ENCODE assay signal across 23 cellular contexts in the genomic region with DNA sequence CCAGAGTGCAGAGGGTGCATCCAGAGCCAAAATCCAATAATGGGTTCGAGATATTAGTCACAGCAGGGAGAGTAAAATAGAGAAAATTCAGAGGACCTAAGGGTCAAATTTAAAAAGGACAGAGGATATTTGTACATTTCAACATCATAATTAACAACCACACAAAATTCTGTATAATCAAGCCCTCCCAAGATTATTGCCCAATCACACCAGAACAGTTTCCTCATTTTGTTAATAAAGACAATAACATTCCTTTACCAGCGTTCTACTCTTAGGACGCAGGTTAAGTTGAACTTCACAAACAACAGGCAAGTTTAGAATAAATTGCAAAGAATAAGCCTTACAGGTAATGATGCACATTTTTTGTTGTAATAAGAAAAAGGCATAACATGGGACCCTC.
DNase-seq lines count a peak whose midpoint lies in the region; TF ChIP-seq lines count a peak whose summit lies in the region.
"Had no signal": no experiment of that assay in that cellular context is flagged by ENCODE, and none has a peak within 500 bp of the region (broad histone marks: within the 10 kb centered on the region; RNA-seq: fewer than 3 reads in every experiment).

No MANE protein-coding gene starts in this region.

- POLR2A ChIA-PET in PC-9 (lab: Charles Lee; ENCODE audit: unreplicated experiment), result no interaction called here

- H3K27me3 Mint-ChIP-seq in activated naive CD4-positive, alpha-beta T cell treated with anti-CD3 and anti-CD28 coated beads, Interleukin-2, amount 50 U/mL, for 24 hours, result no peaks in the 10 kb centered on the region
- no peaks in the 10 kb centered on the region for H3K27me3 Mint-ChIP-seq in neural progenitor cell (ENCODE audit: insufficient read depth, low read depth)
- H3K27me3 Mint-ChIP-seq: CD4-positive, CD25-positive, alpha-beta regulatory T cell had no signal

- no peak overlapping the region for H3K27ac ChIP-seq in KMS-11
- no peak overlapping the region for H3K27ac ChIP-seq in neural progenitor cell
- H3K27ac ChIP-seq in PC-9, result no peak overlapping the region
- H3K27ac ChIP-seq: GM23248, HL-60, Peyer's patch had no signal

- H4K20me1 ChIP-seq in KMS-11 (ENCODE audit: insufficient read depth) (no peaks in the 10 kb centered on the region), neural progenitor cell (ENCODE audit: low read depth) (no peaks in the 10 kb centered on the region), PC-9 (ENCODE audit: insufficient read depth) (no peaks in the 10 kb centered on the region; the same call in 1 of the 2 replicates)

- H3F3A ChIP-seq in neural progenitor cell (ENCODE audit: low read depth) (no peaks in the 10 kb centered on the region), PC-9 (ENCODE audit: insufficient read depth, low read depth) (no peaks in the 10 kb centered on the region)

- no TSS peak for BruUV-seq in PC-9 (replicated peaks; lab: Mats Ljungman, UMichigan)

- CTCF ChIA-PET in PC-9 (lab: Charles Lee), result no interaction called here

- no peaks in the 10 kb centered on the region for H3K9me2 ChIP-seq in PC-9 (ENCODE audit: insufficient read depth)

- intact Hi-C loops in PC-9 (cut with micrococcal nuclease; ENCODE audit: unreplicated experiment), result loop anchor here (10.0 kb wide), 1 partner anchor 917 kb away; no protein-coding TSS in a partner anchor

- H3K4me2 ChIP-seq in KMS-11 (peak overlapping the region; percentile 8; the same call in 1 of the 2 replicates), neural progenitor cell (no peak overlapping the region), PC-9 (no peak overlapping the region)

- peaks cover 13% of the 10 kb centered on the region for H3K9me3 Mint-ChIP-seq in activated naive CD4-positive, alpha-beta T cell treated with anti-CD3 and anti-CD28 coated beads, Interleukin-2, amount 50 U/mL, for 24 hours
- H3K9me3 Mint-ChIP-seq in neural progenitor cell, result peaks cover 3% of the 10 kb centered on the region
- H3K9me3 Mint-ChIP-seq: HFFc6 had no signal

- peaks cover 5% of the 10 kb centered on the region for H3K4me1 Mint-ChIP-seq in activated naive CD4-positive, alpha-beta T cell treated with anti-CD3 and anti-CD28 coated beads, Interleukin-2, amount 50 U/mL, for 24 hours
- H3K4me1 Mint-ChIP-seq in neural progenitor cell, result no peaks in the 10 kb centered on the region
- H3K4me1 Mint-ChIP-seq: H9 had no signal

- peaks cover 1% of the 10 kb centered on the region for H3K36me3 Mint-ChIP-seq in activated naive CD4-positive, alpha-beta T cell treated with anti-CD3 and anti-CD28 coated beads, Interleukin-2, amount 50 U/mL, for 24 hours
- no peaks in the 10 kb centered on the region for H3K36me3 Mint-ChIP-seq in neural progenitor cell
- H3K36me3 Mint-ChIP-seq: CD4-positive, CD25-positive, alpha-beta regulatory T cell had no signal

- no peak for DNase-seq in activated naive CD4-positive, alpha-beta T cell treated with Interleukin-2 at 50 U/mL for 16 hours
- DNase-seq in NOMO-1 treated with DMSO at 0.1 percent for 48 hours (lab: John Stamatoyannopoulos, UW; ENCODE audit: unreplicated experiment) (peak; percentile 31), NCI-H2171 treated with DMSO at 0.1 percent for 48 hours (lab: John Stamatoyannopoulos, UW) (no peak), neural progenitor cell (ENCODE audit: low spot score) (no peak), PC-9 (no peak)
- DNase-seq in activated effector memory CD4-positive, alpha-beta T cell treated with Interleukin-2 at 50 U/mL for 16 hours, result no peak
- DNase-seq: 8988T, DMS 273 treated with DMSO at 0.1 percent for 48 hours, GM23248, H9, HFFc6, Karpas-422, MG63, NCI-H1694 treated with DMSO at 0.1 percent for 48 hours, NCI-H2081 treated with DMSO at 0.1 percent for 48 hours, NCI-H446 treated with DMSO at 0.1 percent for 48 hours, NCI-H526 treated with DMSO at 0.1 percent for 48 hours, Peyer's patch, T-helper 9 cell had no signal

- H3K9ac ChIP-seq in KMS-11, result no peak overlapping the region
- H3K9ac ChIP-seq in neural progenitor cell, result no peak overlapping the region
- H3K9ac ChIP-seq: GM23248 had no signal

- H3K79me2 ChIP-seq in KMS-11 (ENCODE audit: insufficient read depth, low read depth), result no peaks in the 10 kb centered on the region
- no peaks in the 10 kb centered on the region for H3K79me2 ChIP-seq in neural progenitor cell (ENCODE audit: low read depth)
- no peaks in the 10 kb centered on the region for H3K79me2 ChIP-seq in PC-9 (ENCODE audit: low read depth)

- H3K9me3 ChIP-seq in neural progenitor cell (ENCODE audit: low read depth), result no peaks in the 10 kb centered on the region
- no peaks in the 10 kb centered on the region for H3K9me3 ChIP-seq in PC-9 (ENCODE audit: insufficient read depth, low read depth)
- H3K9me3 ChIP-seq: Peyer's patch had no signal

- TF ChIP-seq CTCF in KMS-11 (conservative IDR thresholded peaks at IDR 0.05; ENCODE audit: low read depth, low read length), result no peak
- TF ChIP-seq CTCF in neural progenitor cell (IDR thresholded peaks at IDR 0.05), result no peak
- TF ChIP-seq CTCF in PC-9 (conservative IDR thresholded peaks at IDR 0.05), result no peak

- H3K4me1 ChIP-seq in KMS-11 (ENCODE audit: low read depth, poor library complexity, severe bottlenecking) (peaks cover 36% of the 10 kb centered on the region), neural progenitor cell (no peaks in the 10 kb centered on the region), PC-9 (replicated peaks; ENCODE audit: insufficient read depth) (no peaks in the 10 kb centered on the region)
- H3K4me1 ChIP-seq: Peyer's patch had no signal

- H3K27ac Mint-ChIP-seq in activated naive CD4-positive, alpha-beta T cell treated with anti-CD3 and anti-CD28 coated beads, Interleukin-2, amount 50 U/mL, for 24 hours, result peak overlapping the region; percentile 19
- no peak overlapping the region for H3K27ac Mint-ChIP-seq in neural progenitor cell
- H3K27ac Mint-ChIP-seq: CD4-positive, CD25-positive, alpha-beta regulatory T cell; H9; HFFc6 had no signal

- H2AFZ ChIP-seq in KMS-11 (ENCODE audit: low read depth) (no peak overlapping the region), neural progenitor cell (replicated peaks) (no peak overlapping the region), PC-9 (no peak overlapping the region)
- H2AFZ ChIP-seq: GM23248 had no signal

- H3K36me3 ChIP-seq in KMS-11 (ENCODE audit: insufficient read depth), result no peaks in the 10 kb centered on the region
- no peaks in the 10 kb centered on the region for H3K36me3 ChIP-seq in neural progenitor cell
- no peaks in the 10 kb centered on the region for H3K36me3 ChIP-seq in PC-9 (ENCODE audit: low read depth)
- H3K36me3 ChIP-seq: MG63, Peyer's patch had no signal

- no peak overlapping the region for H3K4me3 Mint-ChIP-seq in activated naive CD4-positive, alpha-beta T cell treated with anti-CD3 and anti-CD28 coated beads, Interleukin-2, amount 50 U/mL, for 24 hours
- no peak overlapping the region for H3K4me3 Mint-ChIP-seq in neural progenitor cell
- H3K4me3 Mint-ChIP-seq: H9, HFFc6 had no signal

- H3K27me3 ChIP-seq in KMS-11 (ENCODE audit: insufficient read depth, low read depth) (no peaks in the 10 kb centered on the region), neural progenitor cell (no peaks in the 10 kb centered on the region), PC-9 (ENCODE audit: insufficient read depth, low read depth) (no peaks in the 10 kb centered on the region)
- H3K27me3 ChIP-seq: MG63, Peyer's patch had no signal

- H3K4me3 ChIP-seq in KMS-11 (IDR thresholded peaks at IDR 0.05; ENCODE audit: insufficient read depth, low read depth, low read length), result no peak overlapping the region
- H3K4me3 ChIP-seq in neural progenitor cell, result no peak overlapping the region
- H3K4me3 ChIP-seq in PC-9, result no peak overlapping the region
- H3K4me3 ChIP-seq: GM23248, MG63, Peyer's patch had no signal
